In genomic region chr7:131197920-131198610, GRCh38 we compare ENCODE assay signal across 19 cellular contexts.
DNase-seq lines count a peak whose midpoint lies in the region; ATAC-seq, FAIRE-seq and TF ChIP-seq lines count a peak whose summit lies in the region.
"Had no signal": no experiment of that assay in that cellular context is flagged by ENCODE, and none has a peak within 500 bp of the region (broad histone marks: within the 10 kb centered on the region; RNA-seq: fewer than 3 reads in every experiment).

No MANE protein-coding gene starts in this region.

- no peak for TF ChIP-seq POLR2A in H54 (IDR thresholded peaks at IDR 0.05; ENCODE audit: low read depth, low read length)

- TF ChIP-seq EP300 in SK-N-SH (IDR thresholded peaks at IDR 0.05; ENCODE audit: borderline replicate concordance in 1 of 2, low read depth in 1 of 2, low read length in 1 of 2), result no peak

- peak; percentile 61 for DNase-seq in AG09309 (ENCODE audit: low read depth)
- peak; percentile 7 for DNase-seq in H54 (ENCODE audit: insufficient read length, low spot score)
- DNase-seq in SK-N-SH, result no peak
- peak; percentile 31 for DNase-seq in hepatic stellate cell (ENCODE audit: low spot score)
- DNase-seq in lower lobe of right lung, result no peak
- no peak for DNase-seq in cerebellar nuclear complex (lab: John Stamatoyannopoulos, UW)
- no peak for DNase-seq in NCI-H1092 (lab: John Stamatoyannopoulos, UW)
- no peak for DNase-seq in CD8-positive, alpha-beta memory T cell
- DNase-seq: activated CD4-positive, alpha-beta T cell treated with anti-CD3 and anti-CD28 coated beads, Interleukin-2, amount 50 U/mL, for 4 hours; activated effector memory CD4-positive, alpha-beta T cell treated with Interleukin-2 at 50 U/mL for 16 hours; CD4-positive, CD25-positive, alpha-beta regulatory T cell; central memory CD4-positive, alpha-beta T cell; GDM1; heart right ventricle; NCI-H146; NCI-H510A treated with DMSO at 0.1 percent for 48 hours; RPMI8226 had no signal

- no peaks in the 10 kb centered on the region for H3K36me3 Mint-ChIP-seq in CD8-positive, alpha-beta memory T cell
- H3K36me3 Mint-ChIP-seq: CD4-positive, CD25-positive, alpha-beta regulatory T cell had no signal

- no peaks in the 10 kb centered on the region for H3K27me3 ChIP-seq in SK-N-SH (ENCODE audit: insufficient read depth)
- H3K27me3 ChIP-seq in lower lobe of right lung (ENCODE audit: low read depth), result no peaks in the 10 kb centered on the region
- no peaks in the 10 kb centered on the region for H3K27me3 ChIP-seq in CD8-positive, alpha-beta memory T cell (ENCODE audit: insufficient read depth, low read length, poor library complexity, severe bottlenecking)
- H3K27me3 ChIP-seq: heart right ventricle had no signal

- H3K27ac ChIP-seq in SK-N-SH (ENCODE audit: low read depth in 2 of 2, low read length in 1 of 2), result peak overlapping the region in 1 of 2 experiments; percentile 67; a peak in 2 of 4 replicates
- H3K27ac ChIP-seq in lower lobe of right lung, result no peak overlapping the region
- H3K27ac ChIP-seq in CD8-positive, alpha-beta memory T cell (ENCODE audit: low read depth, low read length), result no peak overlapping the region
- H3K27ac ChIP-seq: heart right ventricle, prostate gland had no signal

- H2AFZ ChIP-seq in SK-N-SH (ENCODE audit: low read depth), result peak overlapping the region; percentile 0; the same call in 1 of the 2 replicates

- H3K4me1 ChIP-seq in SK-N-SH (ENCODE audit: control insufficient read depth in 1 of 2, insufficient read depth in 2 of 2, low read depth in 1 of 2, low read length in 1 of 2), result peaks cover 0 to 3% of the 10 kb centered on the region in 2 experiments; a peak in 1 of 4 replicates
- H3K4me1 ChIP-seq in lower lobe of right lung, result no peaks in the 10 kb centered on the region
- no peaks in the 10 kb centered on the region for H3K4me1 ChIP-seq in CD8-positive, alpha-beta memory T cell (ENCODE audit: insufficient read depth, low read length)
- H3K4me1 ChIP-seq: prostate gland had no signal

- no peak overlapping the region for H3K4me2 ChIP-seq in SK-N-SH

- POLR2A ChIA-PET in SK-N-SH (lab: Yijun Ruan, JAX), result no interaction called here
- POLR2A ChIA-PET in CD8-positive, alpha-beta memory T cell (lab: Charles Lee), result no interaction called here

- peak; percentile 80 for FAIRE-seq in H54 (lab: Jason Lieb, UNC)
- FAIRE-seq: endometrium had no signal

- CTCF ChIA-PET in SK-N-SH (lab: Yijun Ruan, JAX), result no interaction called here
- CTCF ChIA-PET in CD8-positive, alpha-beta memory T cell (lab: Charles Lee), result no interaction called here

- H3K4me3 ChIP-seq in AG09309 (ENCODE audit: control insufficient read depth, low read depth, low read length), result no peak overlapping the region
- no peak overlapping the region for H3K4me3 ChIP-seq in SK-N-SH (ENCODE audit: low read depth in 2 of 2, low read length in 1 of 2)
- no peak overlapping the region for H3K4me3 ChIP-seq in lower lobe of right lung
- no peak overlapping the region for H3K4me3 ChIP-seq in CD8-positive, alpha-beta memory T cell (ENCODE audit: low read length)
- H3K4me3 ChIP-seq: heart right ventricle, prostate gland had no signal

- no peak overlapping the region for H3K4me3 Mint-ChIP-seq in CD8-positive, alpha-beta memory T cell
- H3K4me3 Mint-ChIP-seq: CD4-positive, CD25-positive, alpha-beta regulatory T cell had no signal

- peaks cover 22% of the 10 kb centered on the region for H3F3A ChIP-seq in SK-N-SH (replicated peaks; ENCODE audit: insufficient read depth)

- intact Hi-C loops in lower lobe of right lung (cut with DNase I), result no loop called here

- H3K9me3 Mint-ChIP-seq in CD8-positive, alpha-beta memory T cell, result no peaks in the 10 kb centered on the region
- H3K9me3 Mint-ChIP-seq: CD4-positive, CD25-positive, alpha-beta regulatory T cell had no signal

- no peak for TF ChIP-seq CTCF in AG09309 (IDR thresholded peaks at IDR 0.05; ENCODE audit: control insufficient read depth, insufficient read depth, low read depth, low read length, missing control alignments)
- no peak for TF ChIP-seq CTCF in SK-N-SH (IDR thresholded peaks at IDR 0.05)
- TF ChIP-seq CTCF in lower lobe of right lung (IDR thresholded peaks at IDR 0.05), result no peak

- TF ChIP-seq RAD21 in SK-N-SH (IDR thresholded peaks at IDR 0.05; ENCODE audit: low read length), result no peak

- no peaks in the 10 kb centered on the region for H3K79me2 ChIP-seq in SK-N-SH (ENCODE audit: insufficient read depth)

- H3K9me2 ChIP-seq in SK-N-SH, result no peaks in the 10 kb centered on the region

- WGBS in SK-N-SH (ENCODE audit: low lambda C conversion rate), result 75% methylated on average over 4 of the region's 4 CpGs

- H3K27me3 Mint-ChIP-seq in CD8-positive, alpha-beta memory T cell, result peaks cover 3% of the 10 kb centered on the region in 2 donors
- H3K27me3 Mint-ChIP-seq: CD4-positive, CD25-positive, alpha-beta regulatory T cell had no signal

- H4K20me1 ChIP-seq in SK-N-SH (ENCODE audit: insufficient read depth), result no peaks in the 10 kb centered on the region

- no peak overlapping the region for H3K9ac ChIP-seq in SK-N-SH

- H3K9me3 ChIP-seq in SK-N-SH (no peaks in the 10 kb centered on the region), lower lobe of right lung (no peaks in the 10 kb centered on the region)
- no peaks in the 10 kb centered on the region for H3K9me3 ChIP-seq in CD8-positive, alpha-beta memory T cell (ENCODE audit: low read length)
- H3K9me3 ChIP-seq: heart right ventricle, prostate gland had no signal

- no peaks in the 10 kb centered on the region for H3K4me1 Mint-ChIP-seq in CD8-positive, alpha-beta memory T cell

- ATAC-seq in lower lobe of right lung, result no peak
- ATAC-seq: heart right ventricle had no signal

- peak overlapping the region in 1 of 8 donors; percentile 38 for H3K27ac Mint-ChIP-seq in CD8-positive, alpha-beta memory T cell
- H3K27ac Mint-ChIP-seq: CD4-positive, CD25-positive, alpha-beta regulatory T cell had no signal

- H3K36me3 ChIP-seq in SK-N-SH (replicated peaks in 1 of 2; ENCODE audit: control insufficient read depth in 1 of 2, insufficient read depth in 2 of 2, low read length in 1 of 2), result no peaks in the 10 kb centered on the region
- H3K36me3 ChIP-seq in lower lobe of right lung, result no peaks in the 10 kb centered on the region
- H3K36me3 ChIP-seq in CD8-positive, alpha-beta memory T cell (ENCODE audit: insufficient read depth, low read length), result no peaks in the 10 kb centered on the region
- H3K36me3 ChIP-seq: heart right ventricle, prostate gland had no signal

TF ChIP-seq in SK-N-SH, 30 proteins besides CTCF, POLR2A, EP300 and RAD21 (continues in another document):
- no peak for TF ChIP-seq GATA2 (CRISPR knock-in tag; IDR thresholded peaks at IDR 0.05)
- no peak for TF ChIP-seq SMC3 (IDR thresholded peaks at IDR 0.05; ENCODE audit: low read depth, low read length)
- no peak for TF ChIP-seq ELF1 (IDR thresholded peaks at IDR 0.05)
- TF ChIP-seq RXRA (IDR thresholded peaks at IDR 0.05; ENCODE audit: borderline replicate concordance, low read depth), result no peak
- no peak for TF ChIP-seq YY1 (IDR thresholded peaks at IDR 0.05; ENCODE audit: low read depth)
- 0 out of 2 replicates have a peak, but pooled peaks have one; percentile 14 for TF ChIP-seq USF1 (IDR thresholded peaks at IDR 0.05; ENCODE audit: borderline replicate concordance, low read depth)
- TF ChIP-seq USF2 (IDR thresholded peaks at IDR 0.05; ENCODE audit: borderline replicate concordance, low read depth, low read length), result no peak
- no peak for TF ChIP-seq CHD2 (IDR thresholded peaks at IDR 0.05; ENCODE audit: low read length, partially characterized antibody)
- TF ChIP-seq TCF12 (IDR thresholded peaks at IDR 0.05), result peak; percentile 13; the same call in 1 of the 2 replicates
- no peak for TF ChIP-seq REST (IDR thresholded peaks at IDR 0.05; ENCODE audit: low read depth, low read length)
- TF ChIP-seq EZH2phosphoT487 (IDR thresholded peaks at IDR 0.05; ENCODE audit: borderline replicate concordance, low read depth), result no peak
- TF ChIP-seq RCOR1 (IDR thresholded peaks at IDR 0.05; ENCODE audit: low read length), result no peak
- no peak for TF ChIP-seq GABPA (IDR thresholded peaks at IDR 0.05; ENCODE audit: low read depth)

Comparison
In these comparisons a context has a peak if more than half of its experiments do, and no peak if none do; other contexts are left out.
1. DNase-seq: peak in AG09309 (single experiment), H54 (single experiment) and hepatic stellate cell (single experiment); none in SK-N-SH (single experiment), lower lobe of right lung (single experiment), cerebellar nuclear complex (0 of 2), NCI-H1092 (single experiment) and CD8-positive, alpha-beta memory T cell (0 of 5).